Comparison of ENCODE assay signal across 29 cellular contexts in genomic region chr2:69688212-69688611, GRCh38.
"Had no signal": no experiment of that assay in that cellular context is flagged by ENCODE, and none has a peak within 500 bp of the region (broad histone marks: within the 10 kb centered on the region; RNA-seq: fewer than 3 reads in every experiment).

No MANE protein-coding gene starts in this region.

- H3K9me3 ChIP-seq: adrenal gland, body of pancreas, breast epithelium had no signal

- H3K27ac ChIP-seq: adrenal gland, body of pancreas, breast epithelium, RWPE1 had no signal

- H3K9me3 Mint-ChIP-seq: activated CD4-positive, alpha-beta memory T cell treated with anti-CD3 and anti-CD28 coated beads for 36 hours; activated naive CD8-positive, alpha-beta T cell treated with anti-CD3 and anti-CD28 coated beads, Interleukin-2, amount 10 ng/mL, durations not matched to agents 7 days and 5 days; T-helper 2 cell treated with Interferon-gamma antibody and Interleukin-4, amounts not matched to agents 5 μg/mL and 100 μg/mL, for 36 hours had no signal

- DNase-seq: activated CD4-positive, alpha-beta memory T cell treated with anti-CD3 and anti-CD28 coated beads for 36 hours; activated CD4-positive, alpha-beta T cell treated with anti-CD3 and anti-CD28 coated beads, Interleukin-2, amount 50 U/mL, for 1 hour; activated CD8-positive, alpha-beta memory T cell treated with anti-CD3 and anti-CD28 coated beads, Interleukin-2, amount 50 U/mL, for 4 hours; activated effector memory CD4-positive, alpha-beta T cell treated with Interleukin-2 at 50 U/mL for 16 hours; activated naive CD4-positive, alpha-beta T cell treated with anti-CD3 and anti-CD28 coated beads, Interleukin-2, amount 10 ng/mL, durations not matched to agents 7 days and 5 days; activated naive CD8-positive, alpha-beta T cell treated with anti-CD3 and anti-CD28 coated beads, Interleukin-2, amount 10 ng/mL, durations not matched to agents 7 days and 5 days; activated T-cell treated with anti-CD3 and anti-CD28 coated beads, Interleukin-2, amount 50 U/mL, for 48 hours; adrenal gland; body of pancreas; Karpas-422; KBM-7; NCI-H1105 treated with DMSO at 0.1 percent for 48 hours; NCI-H1436; NCI-H1694; NCI-H2029; NCI-H2107; NCI-H2171; NCI-H510A; NCI-H526; NCI-H748 treated with DMSO at 0.1 percent for 48 hours; NK-92 treated with Interleukin-12 subunit alpha and Interleukin-12 subunit beta, amount 100 ng/mL, for 24 hours; PC-3; SIG-M5; SW 1271 had no signal

- ATAC-seq: body of pancreas, PC-3, Right ventricle myocardium inferior, SK-N-SH treated with all-trans-retinoic acid at 6 μM for 48 hours had no signal

- H3K27me3 Mint-ChIP-seq: activated CD4-positive, alpha-beta memory T cell treated with anti-CD3 and anti-CD28 coated beads for 36 hours; activated naive CD8-positive, alpha-beta T cell treated with anti-CD3 and anti-CD28 coated beads, Interleukin-2, amount 10 ng/mL, durations not matched to agents 7 days and 5 days had no signal

- H3K4me3 Mint-ChIP-seq: activated CD4-positive, alpha-beta memory T cell treated with anti-CD3 and anti-CD28 coated beads for 36 hours; activated naive CD4-positive, alpha-beta T cell treated with anti-CD3 and anti-CD28 coated beads, Interleukin-2, amount 10 ng/mL, durations not matched to agents 7 days and 5 days; T-helper 2 cell treated with Interferon-gamma antibody and Interleukin-4, amounts not matched to agents 5 μg/mL and 100 μg/mL, for 36 hours had no signal

- H3K36me3 Mint-ChIP-seq: activated CD4-positive, alpha-beta memory T cell treated with anti-CD3 and anti-CD28 coated beads for 36 hours had no signal

- H3K27ac Mint-ChIP-seq: activated CD4-positive, alpha-beta memory T cell treated with anti-CD3 and anti-CD28 coated beads for 36 hours; activated naive CD4-positive, alpha-beta T cell treated with anti-CD3 and anti-CD28 coated beads, Interleukin-2, amount 10 ng/mL, durations not matched to agents 7 days and 5 days; T-helper 2 cell treated with Interferon-gamma antibody and Interleukin-4, amounts not matched to agents 5 μg/mL and 100 μg/mL, for 36 hours had no signal

- H3K27me3 ChIP-seq: adrenal gland, body of pancreas, breast epithelium had no signal
